ENCODE assay signal across 11 cellular contexts in genomic region chr6:56671651-56672461, GRCh38. TPM values are rescaled to one million over a fixed set of nuclear protein-coding genes. Genes with fewer than 3 reads are reported as not detected.
DNase-seq lines count a peak whose midpoint lies in the region; ATAC-seq and TF ChIP-seq lines count a peak whose summit lies in the region.
"Had no signal": no experiment of that assay in that cellular context is flagged by ENCODE, and none has a peak within 500 bp of the region (broad histone marks: within the 10 kb centered on the region; RNA-seq: fewer than 3 reads in every experiment).

No MANE protein-coding gene starts in this region.

- H3K4me2 ChIP-seq in neuronal stem cell (ENCODE audit: insufficient read depth, low read length, poor library complexity, severe bottlenecking) = no peak overlapping the region

- H3K9me3 ChIP-seq in lung (ENCODE audit: control insufficient read depth in 2 of 2, insufficient read depth in 1 of 2, low read length in 1 of 2) (no peaks in the 10 kb centered on the region), tibial nerve (no peaks in the 10 kb centered on the region), neuronal stem cell (replicated peaks in 1 of 2; ENCODE audit: control insufficient read depth in 2 of 2, insufficient read depth in 1 of 2, low read depth in 1 of 2, low read length in 2 of 2) (no peaks in the 10 kb centered on the region)

- H3K18ac ChIP-seq in neuronal stem cell (ENCODE audit: low read length) = no peak overlapping the region

- no peak overlapping the region for H3K4me3 ChIP-seq in lung
- peak overlapping the region in 1 of 4 donors; percentile 2 for H3K4me3 ChIP-seq in tibial nerve
- H3K4me3 ChIP-seq in neuronal stem cell (ENCODE audit: low read length in 2 of 2) = no peak overlapping the region

- no peak overlapping the region for H4K91ac ChIP-seq in neuronal stem cell (ENCODE audit: low read depth, low read length, poor library complexity)

- no peak overlapping the region for H2BK15ac ChIP-seq in neuronal stem cell (ENCODE audit: low read length)

- 33 to 36% methylated on average over 6 of the region's 6 CpGs for WGBS in lung, 2 donors
- WGBS in tibial nerve, 2 donors = 27 to 34% methylated on average over 6 of the region's 6 CpGs
- WGBS in neuronal stem cell (ENCODE audit: extremely low coverage in 2 of 2, insufficient read length in 2 of 2, insufficient replicate concordance in 1 of 2), 2 donors = no CpG with 5 or more reads among the region's 6 CpGs

- no peak overlapping the region for H2BK120ac ChIP-seq in neuronal stem cell (ENCODE audit: low read depth, low read length)

- H3K4me1 ChIP-seq in lung (ENCODE audit: control insufficient read depth in 2 of 2, insufficient read depth in 2 of 2, low read length in 2 of 2) = peaks cover 6 to 10% of the 10 kb centered on the region in 2 donors
- peaks cover 0 to 73% (median 19%) of the 10 kb centered on the region in 4 donors for H3K4me1 ChIP-seq in tibial nerve
- H3K4me1 ChIP-seq in neuronal stem cell (ENCODE audit: control insufficient read depth in 2 of 2, insufficient read depth in 1 of 2, low read depth in 1 of 2, low read length in 2 of 2) = peaks cover 0 to 6% of the 10 kb centered on the region in 2 donors

- H3K9ac ChIP-seq in neuronal stem cell (ENCODE audit: low read depth, low read length, poor library complexity) = no peak overlapping the region

- H3K27me3 ChIP-seq in lung (ENCODE audit: control insufficient read depth, insufficient read depth) (no peaks in the 10 kb centered on the region), tibial nerve (no peaks in the 10 kb centered on the region), neuronal stem cell (ENCODE audit: control insufficient read depth in 3 of 3, insufficient read depth in 3 of 3, low read depth in 1 of 3, low read length in 3 of 3) (no peaks in the 10 kb centered on the region)

- H3K36me3 ChIP-seq in lung (ENCODE audit: control insufficient read depth in 2 of 2, insufficient read depth in 2 of 2, low read length in 2 of 2) (peaks cover 0 to 3% of the 10 kb centered on the region in 2 donors), tibial nerve (no peaks in the 10 kb centered on the region), neuronal stem cell (replicated peaks in 1 of 2; ENCODE audit: control insufficient read depth in 2 of 2, insufficient read depth in 2 of 2, low read length in 2 of 2) (peaks cover 0 to 6% of the 10 kb centered on the region in 2 donors)

- DNase-seq in NCI-H446 treated with DMSO at 0.1 percent for 48 hours (lab: John Stamatoyannopoulos, UW) = peak; percentile 82
- DNase-seq in caudate nucleus (lab: John Stamatoyannopoulos, UW) = peak in 60 of 61 donors; percentile 19 to 84 (median 62)
- no peak for DNase-seq in lung (ENCODE audit: low spot score)
- peak in 1 of 2 donors; percentile 57 for DNase-seq in tibial nerve (ENCODE audit: low spot score in 2 of 2)
- no peak for DNase-seq in DMS79 treated with DMSO at 0.1 percent for 48 hours (lab: John Stamatoyannopoulos, UW)
- DNase-seq in neuronal stem cell (ENCODE audit: low spot score) = no peak
- DNase-seq: cortex of kidney, NCI-H1436 had no signal

- H3K14ac ChIP-seq in neuronal stem cell (ENCODE audit: low read length) = no peak overlapping the region

- ATAC-seq in lung (ENCODE audit: insufficient read depth, low FRiP score) = no peak
- ATAC-seq in HG03442 (IDR thresholded peaks at IDR 0.05; ENCODE audit: unreplicated experiment) = no peak
- ATAC-seq: activated CD4-positive, CD25-positive, alpha-beta regulatory T cell treated with anti-CD3 and anti-CD28 coated beads, Interleukin-2, amount 50 U/mL, for 24 hours; stimulated activated memory B cell treated with anti-CD40 and anti-IgM and Interleukin-4, amounts not matched to agents 10 μg/mL and 1 μg/mL and 100 μg/mL, for 72 hours had no signal

- H3K27ac ChIP-seq in caudate nucleus (ENCODE audit: low read depth, low read length) = peak overlapping the region; percentile 87
- H3K27ac ChIP-seq in lung (ENCODE audit: low read depth in 1 of 2, low read length in 1 of 2) = peak overlapping the region; percentile 76 to 85
- peak overlapping the region in 3 of 4 donors; percentile 66 to 90 (median 85) for H3K27ac ChIP-seq in tibial nerve
- no peak overlapping the region for H3K27ac ChIP-seq in neuronal stem cell (replicated peaks; ENCODE audit: low read length)

- TF ChIP-seq EP300 in tibial nerve (IDR thresholded peaks at IDR 0.05) = peak in 1 of 2 donors; percentile 48

- H2BK12ac ChIP-seq in neuronal stem cell (ENCODE audit: low read length) = no peak overlapping the region

- H2AK5ac ChIP-seq in neuronal stem cell (ENCODE audit: low read depth, low read length) = no peak overlapping the region

- H3K23ac ChIP-seq in neuronal stem cell (ENCODE audit: low read depth, low read length, poor library complexity) = no peak overlapping the region

- TF ChIP-seq CTCF in lung (IDR thresholded peaks at IDR 0.05; ENCODE audit: control extremely low read depth, extremely low read depth) (no peak), tibial nerve (IDR thresholded peaks at IDR 0.05) (no peak)

- no peak overlapping the region for H4K8ac ChIP-seq in neuronal stem cell (ENCODE audit: low read depth, low read length)

- no peak overlapping the region for H2AFZ ChIP-seq in neuronal stem cell (ENCODE audit: low read length)

- no peaks in the 10 kb centered on the region for H3K79me1 ChIP-seq in neuronal stem cell (ENCODE audit: low read depth, low read length)

- H3K4ac ChIP-seq in neuronal stem cell (ENCODE audit: low read length) = no peak overlapping the region

- H2BK5ac ChIP-seq in neuronal stem cell (ENCODE audit: low read length) = no peak overlapping the region

- no peak for TF ChIP-seq POLR2A in tibial nerve (IDR thresholded peaks at IDR 0.05)

RNA-seq across cellular contexts. Expression of gene DST, which starts 29.2 kb away (rescaled TPM):
- total RNA-seq in lung (100 to 1,000 TPM; 340 to 835 TPM), tibial nerve (100 to 1,000 TPM; 331 to 417 (median 368) TPM)
- polyA plus RNA-seq in lung = 10 to 100 TPM; 40.7 to 62.6 TPM
- polyA plus RNA-seq in neuronal stem cell (2013, experiment 1 of 2) = 28.9 TPM
- 30.9 TPM for polyA plus RNA-seq in neuronal stem cell (2013, experiment 2 of 2)

Comparison
In these comparisons a context has a peak if more than half of its experiments do, and no peak if none do; other contexts are left out.
1. DNase-seq: peak in NCI-H446 treated with DMSO at 0.1 percent for 48 hours (single experiment) and caudate nucleus (60 of 61); none in lung (single experiment), DMS79 treated with DMSO at 0.1 percent for 48 hours (single experiment) and neuronal stem cell (single experiment).